Comparison of ENCODE assay signal across 14 cellular contexts in the genomic region with DNA sequence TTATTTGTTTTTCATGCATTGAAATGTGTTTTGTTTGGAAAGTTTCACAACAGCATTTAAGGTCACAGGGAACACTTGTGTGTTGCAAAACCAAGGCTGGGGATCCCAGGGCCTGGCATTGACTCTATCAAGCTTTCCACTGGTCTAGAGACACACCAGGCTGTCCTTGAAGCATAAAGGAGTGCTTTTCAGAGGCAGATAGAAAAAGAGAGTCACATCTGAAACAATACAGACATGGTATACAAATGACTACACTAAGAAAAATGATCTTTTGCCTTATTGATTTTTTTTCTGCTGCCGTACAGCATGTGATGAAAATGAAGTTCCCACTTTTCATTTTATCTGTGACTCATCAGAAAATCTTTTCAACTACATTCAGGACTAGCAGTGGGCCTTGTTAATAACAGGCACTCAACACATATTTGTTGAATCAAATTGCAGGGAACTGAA.
DNase-seq lines count a peak whose midpoint lies in the region; ATAC-seq and TF ChIP-seq lines count a peak whose summit lies in the region.
"Had no signal": no experiment of that assay in that cellular context is flagged by ENCODE, and none has a peak within 500 bp of the region (broad histone marks: within the 10 kb centered on the region; RNA-seq: fewer than 3 reads in every experiment).

No MANE protein-coding gene starts in this region.

- no peak for TF ChIP-seq CTCF in MCF 10A (IDR thresholded peaks at IDR 0.05; ENCODE audit: unreplicated experiment)
- no peak for TF ChIP-seq CTCF in mammary epithelial cell (conservative IDR thresholded peaks at IDR 0.05 in 1 of 2, IDR thresholded peaks at IDR 0.05 in 1 of 2; ENCODE audit: extremely low read depth in 1 of 2, insufficient read depth in 1 of 2, low read depth in 1 of 2, low read length in 2 of 2)
- TF ChIP-seq CTCF in PC-9 (conservative IDR thresholded peaks at IDR 0.05), result no peak
- no peak for TF ChIP-seq CTCF in gastroesophageal sphincter (IDR thresholded peaks at IDR 0.05)
- TF ChIP-seq CTCF in testis (IDR thresholded peaks at IDR 0.05), result no peak

- H3K4me1 ChIP-seq in mammary epithelial cell (ENCODE audit: insufficient read depth, low read length) (no peaks in the 10 kb centered on the region), PC-9 (replicated peaks; ENCODE audit: insufficient read depth) (peaks cover 14% of the 10 kb centered on the region), gastroesophageal sphincter (no peaks in the 10 kb centered on the region), testis (no peaks in the 10 kb centered on the region)

- H3K4me3 Mint-ChIP-seq in MCF 10A (ENCODE audit: unreplicated experiment), result no peak overlapping the region
- no peak overlapping the region for H3K4me3 Mint-ChIP-seq in activated T-cell treated with anti-CD3 and anti-CD28 coated beads, Interleukin-2, amount 50 U/mL, for 72 hours
- H3K4me3 Mint-ChIP-seq: activated T-helper 17 cell treated with anti-CD3 and anti-CD28 coated beads, Interleukin-2, amount 50 U/mL, for 72 hours; memory B cell had no signal

- no peaks in the 10 kb centered on the region for H3K27me3 Mint-ChIP-seq in MCF 10A (ENCODE audit: insufficient read depth, unreplicated experiment)
- peaks cover 8% of the 10 kb centered on the region for H3K27me3 Mint-ChIP-seq in activated T-cell treated with anti-CD3 and anti-CD28 coated beads, Interleukin-2, amount 50 U/mL, for 72 hours (ENCODE audit: low read depth)
- H3K27me3 Mint-ChIP-seq: activated T-helper 17 cell treated with anti-CD3 and anti-CD28 coated beads, Interleukin-2, amount 50 U/mL, for 72 hours had no signal

- H3K4me3 ChIP-seq in mammary epithelial cell (replicated peaks in 1 of 3; ENCODE audit: insufficient read depth in 1 of 3, low read depth in 2 of 3, low read length in 3 of 3), result no peak overlapping the region
- no peak overlapping the region for H3K4me3 ChIP-seq in PC-9
- no peak overlapping the region for H3K4me3 ChIP-seq in gastroesophageal sphincter
- H3K4me3 ChIP-seq in testis, result no peak overlapping the region

- H3K36me3 Mint-ChIP-seq in MCF 10A (ENCODE audit: insufficient read depth, unreplicated experiment), result no peaks in the 10 kb centered on the region
- no peaks in the 10 kb centered on the region for H3K36me3 Mint-ChIP-seq in activated T-cell treated with anti-CD3 and anti-CD28 coated beads, Interleukin-2, amount 50 U/mL, for 72 hours (ENCODE audit: insufficient read depth in 2 of 2)

- no peaks in the 10 kb centered on the region for H3K27me3 ChIP-seq in mammary epithelial cell (ENCODE audit: insufficient read depth, low read length)
- H3K27me3 ChIP-seq in PC-9 (ENCODE audit: insufficient read depth, low read depth), result no peaks in the 10 kb centered on the region
- no peaks in the 10 kb centered on the region for H3K27me3 ChIP-seq in gastroesophageal sphincter
- H3K27me3 ChIP-seq in testis, result no peaks in the 10 kb centered on the region

- dilution Hi-C loops in mammary epithelial cell (cut with HindIII; ENCODE audit: low sequenced_read_pairs), result no loop called here

- no peaks in the 10 kb centered on the region for H3K79me2 ChIP-seq in mammary epithelial cell (ENCODE audit: insufficient read depth, low read length)
- H3K79me2 ChIP-seq in PC-9 (ENCODE audit: low read depth), result no peaks in the 10 kb centered on the region

- peak; percentile 62 for ATAC-seq in gastroesophageal sphincter
- no peak for ATAC-seq in activated T-cell treated with anti-CD3 and anti-CD28 coated beads, Interleukin-2, amount 50 U/mL, for 72 hours (replicated peaks in 1 of 2)
- ATAC-seq: activated T-helper 17 cell treated with anti-CD3 and anti-CD28 coated beads, Interleukin-2, amount 50 U/mL, for 72 hours had no signal

- no peak overlapping the region for H3K27ac Mint-ChIP-seq in MCF 10A (ENCODE audit: low read depth, unreplicated experiment)
- H3K27ac Mint-ChIP-seq in activated T-cell treated with anti-CD3 and anti-CD28 coated beads, Interleukin-2, amount 50 U/mL, for 72 hours, result no peak overlapping the region
- H3K27ac Mint-ChIP-seq: activated T-helper 17 cell treated with anti-CD3 and anti-CD28 coated beads, Interleukin-2, amount 50 U/mL, for 72 hours; memory B cell had no signal

- H2AFZ ChIP-seq in mammary epithelial cell (ENCODE audit: low read depth, low read length), result no peak overlapping the region
- H2AFZ ChIP-seq in PC-9, result 0 out of 2 replicates have a peak overlapping the region, but pooled peaks have one; percentile 3

- WGBS in mammary epithelial cell (ENCODE audit: low coverage, missing lambda C conversion rate), result 83% methylated on average over 1 of the region's 1 CpG
- WGBS in gastroesophageal sphincter (ENCODE audit: low coverage in 1 of 2), 2 donors, result 62% methylated on average over 1 of the region's 1 CpG
- WGBS in testis, 2 donors, result 61 to 69% methylated on average over 1 of the region's 1 CpG

- BruUV-seq in MCF 10A (replicated peaks; lab: Mats Ljungman, UMichigan) (no TSS peak), mammary epithelial cell (replicated peaks; lab: Mats Ljungman, UMichigan) (no TSS peak), PC-9 (replicated peaks; lab: Mats Ljungman, UMichigan) (no TSS peak)

- H3K4me2 ChIP-seq in mammary epithelial cell (ENCODE audit: insufficient read depth, low read depth, low read length) (no peak overlapping the region), PC-9 (peak overlapping the region; percentile 53)

- TF ChIP-seq POLR2A in gastroesophageal sphincter (IDR thresholded peaks at IDR 0.05) (no peak), testis (IDR thresholded peaks at IDR 0.05) (no peak)

- peaks cover 8% of the 10 kb centered on the region; the same call in 1 of the 2 replicates for H3F3A ChIP-seq in PC-9 (ENCODE audit: insufficient read depth, low read depth)

- CTCF ChIA-PET in MCF 10A (lab: Yijun Ruan, JAX), result no interaction called here
- CTCF ChIA-PET in mammary epithelial cell (lab: Charles Lee; ENCODE audit: low non-redundant PET), result no interaction called here
- CTCF ChIA-PET in PC-9 (lab: Charles Lee), result no interaction called here

- no peak overlapping the region for H3K9ac ChIP-seq in mammary epithelial cell (ENCODE audit: insufficient read depth, low read length)

- peaks cover 7% of the 10 kb centered on the region for H3K9me3 Mint-ChIP-seq in MCF 10A (ENCODE audit: unreplicated experiment)
- peaks cover 1% of the 10 kb centered on the region in 2 donors for H3K9me3 Mint-ChIP-seq in activated T-cell treated with anti-CD3 and anti-CD28 coated beads, Interleukin-2, amount 50 U/mL, for 72 hours
- H3K9me3 Mint-ChIP-seq: activated T-helper 17 cell treated with anti-CD3 and anti-CD28 coated beads, Interleukin-2, amount 50 U/mL, for 72 hours had no signal

- no peak for TF ChIP-seq EP300 in gastroesophageal sphincter (IDR thresholded peaks at IDR 0.05)

- H4K20me1 ChIP-seq in mammary epithelial cell (ENCODE audit: insufficient read depth, low read length), result no peaks in the 10 kb centered on the region
- no peaks in the 10 kb centered on the region for H4K20me1 ChIP-seq in PC-9 (ENCODE audit: insufficient read depth)

- H3K4me1 Mint-ChIP-seq in MCF 10A (ENCODE audit: insufficient read depth, unreplicated experiment), result no peaks in the 10 kb centered on the region
- no peaks in the 10 kb centered on the region for H3K4me1 Mint-ChIP-seq in activated T-cell treated with anti-CD3 and anti-CD28 coated beads, Interleukin-2, amount 50 U/mL, for 72 hours (ENCODE audit: low read depth)
- H3K4me1 Mint-ChIP-seq: activated T-helper 17 cell treated with anti-CD3 and anti-CD28 coated beads, Interleukin-2, amount 50 U/mL, for 72 hours had no signal

- H3K9me2 ChIP-seq in PC-9 (ENCODE audit: insufficient read depth), result no peaks in the 10 kb centered on the region

- H3K9me3 ChIP-seq in mammary epithelial cell (replicated peaks; ENCODE audit: insufficient read depth, low read length) (no peaks in the 10 kb centered on the region), PC-9 (ENCODE audit: insufficient read depth, low read depth) (no peaks in the 10 kb centered on the region), gastroesophageal sphincter (peaks cover 0 to 12% (median 0%) of the 10 kb centered on the region in 3 donors), testis (no peaks in the 10 kb centered on the region)

- H3K27ac ChIP-seq in mammary epithelial cell (ENCODE audit: insufficient read depth, low read depth, low read length), result no peak overlapping the region
- peak overlapping the region; percentile 54 for H3K27ac ChIP-seq in PC-9
- no peak overlapping the region for H3K27ac ChIP-seq in gastroesophageal sphincter
- H3K27ac ChIP-seq in testis, result no peak overlapping the region

- intact Hi-C loops in MCF 10A (cut with micrococcal nuclease) (no loop called here), mammary epithelial cell (cut with micrococcal nuclease) (no loop called here), PC-9 (cut with micrococcal nuclease; ENCODE audit: unreplicated experiment) (no loop called here), testis (cut with DNase I; ENCODE audit: low total_unique reads) (no loop called here)

- POLR2A ChIA-PET in MCF 10A (lab: Yijun Ruan, JAX) (interaction anchor here (0.7 to 3.8 kb wide), 9 partner anchors 9 to 1016 kb away, joined by 3 to 14 read pairs (median 3); a partner anchor contains a TSS), PC-9 (lab: Charles Lee; ENCODE audit: unreplicated experiment) (no interaction called here)

- in situ Hi-C loops in mammary epithelial cell (cut with MboI; ENCODE audit: low sequenced_read_pairs in 2 of 2), result no loop called here

- peak; percentile 71 for DNase-seq in MCF 10A (ENCODE audit: unreplicated experiment)
- DNase-seq in mammary epithelial cell, result no peak
- DNase-seq in PC-9, result peak in 1 of 2 experiments; percentile 40
- peak; percentile 37 for DNase-seq in testis
- DNase-seq in cerebellum (ENCODE audit: low spot score), result no peak
- DNase-seq in activated T-cell treated with anti-CD3 and anti-CD28 coated beads, Interleukin-2, amount 50 U/mL, for 72 hours, result no peak
- no peak for DNase-seq in NCI-H2171 (lab: John Stamatoyannopoulos, UW)
- DNase-seq: ACHN, IMR-90, NCI-H2029 treated with DMSO at 0.1 percent for 48 hours, occipital lobe had no signal

- H3K36me3 ChIP-seq in mammary epithelial cell (ENCODE audit: insufficient read depth, low read length) (no peaks in the 10 kb centered on the region), PC-9 (ENCODE audit: low read depth) (no peaks in the 10 kb centered on the region), gastroesophageal sphincter (no peaks in the 10 kb centered on the region), testis (ENCODE audit: low read depth, missing control alignments) (no peaks in the 10 kb centered on the region)

Comparison
In these comparisons a context has a peak if more than half of its experiments do, and no peak if none do; other contexts are left out.
1. DNase-seq: peak in MCF 10A (single experiment) and testis (single experiment); none in mammary epithelial cell (single experiment), cerebellum (single experiment), activated T-cell treated with anti-CD3 and anti-CD28 coated beads, Interleukin-2, amount 50 U/mL, for 72 hours (0 of 2) and NCI-H2171 (single experiment).